11 cellular contexts compared by ENCODE assay signal in the genomic region with DNA sequence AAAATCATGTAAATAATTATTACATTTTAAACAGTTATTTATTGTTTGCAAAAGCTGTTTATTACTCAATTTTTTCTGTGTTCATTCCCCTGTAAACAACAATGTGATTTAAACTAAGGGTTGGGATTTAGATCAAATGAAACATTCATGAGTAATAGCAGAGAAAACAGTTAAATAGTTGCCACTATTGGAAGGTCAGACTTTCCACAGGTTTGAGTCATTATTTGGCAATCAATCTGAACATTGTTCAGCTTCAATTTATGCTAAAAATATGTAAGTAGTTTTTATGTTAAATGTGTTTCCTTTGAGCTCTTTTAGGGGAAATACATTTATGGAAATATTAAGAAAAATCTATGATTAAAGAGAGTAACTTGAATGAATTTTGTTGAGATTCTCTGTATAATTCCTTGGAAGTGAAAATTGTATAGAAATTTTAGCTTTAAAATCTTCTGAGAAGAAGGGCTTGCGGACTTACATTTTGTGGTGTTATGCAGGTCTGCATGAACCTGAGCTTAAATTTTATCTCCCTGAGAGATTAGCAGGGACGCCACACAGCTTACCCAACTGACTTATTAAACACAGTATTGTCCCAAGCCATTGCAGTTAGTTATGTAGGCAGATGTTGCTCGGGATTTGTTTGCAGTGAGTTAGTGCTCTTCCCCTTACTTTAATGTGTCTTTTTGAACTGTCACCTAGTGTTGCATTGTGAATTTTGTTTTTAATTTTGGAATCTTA.
DNase-seq lines count a peak whose midpoint lies in the region; ATAC-seq and TF ChIP-seq lines count a peak whose summit lies in the region.
"Had no signal": no experiment of that assay in that cellular context is flagged by ENCODE, and none has a peak within 500 bp of the region (broad histone marks: within the 10 kb centered on the region; RNA-seq: fewer than 3 reads in every experiment).

No MANE protein-coding gene starts in this region.

- intact Hi-C loops in posterior cingulate gyrus (cut with DNase I) = loop anchor here (5.0 to 10.0 kb wide), 3 partner anchors 148 to 1021 kb away; no protein-coding TSS in a partner anchor

- peak; percentile 63 for ATAC-seq in omental fat pad (ENCODE audit: low FRiP score)

- DNase-seq in EL (peak; percentile 72), NCI-H82 (lab: John Stamatoyannopoulos, UW) (peak; percentile 69), dermis blood vessel endothelial cell (peak; percentile 83), omental fat pad (ENCODE audit: low spot score) (no peak), SKM-1 treated with dmso at 0.1 percent for 144 hours (lab: John Stamatoyannopoulos, UW; ENCODE audit: unreplicated experiment) (no peak), NCI-H146 (lab: John Stamatoyannopoulos, UW) (no peak), RPMI8226 (no peak), posterior cingulate gyrus (no peak)
- DNase-seq: DMS 273 treated with DMSO at 0.1 percent for 48 hours; NK-92 treated with Interleukin-12 subunit alpha and Interleukin-12 subunit beta, amount 100 ng/mL, for 24 hours; nucleus accumbens had no signal

- no peak for TF ChIP-seq CTCF in omental fat pad (IDR thresholded peaks at IDR 0.05)

Comparison
In these comparisons a context has a peak if more than half of its experiments do, and no peak if none do; other contexts are left out.
1. DNase-seq: peak in EL (single experiment), NCI-H82 (single experiment) and dermis blood vessel endothelial cell (single experiment); none in omental fat pad (single experiment), SKM-1 treated with dmso at 0.1 percent for 144 hours (single experiment), NCI-H146 (single experiment), RPMI8226 (single experiment) and posterior cingulate gyrus (0 of 10).